In the genomic region with DNA sequence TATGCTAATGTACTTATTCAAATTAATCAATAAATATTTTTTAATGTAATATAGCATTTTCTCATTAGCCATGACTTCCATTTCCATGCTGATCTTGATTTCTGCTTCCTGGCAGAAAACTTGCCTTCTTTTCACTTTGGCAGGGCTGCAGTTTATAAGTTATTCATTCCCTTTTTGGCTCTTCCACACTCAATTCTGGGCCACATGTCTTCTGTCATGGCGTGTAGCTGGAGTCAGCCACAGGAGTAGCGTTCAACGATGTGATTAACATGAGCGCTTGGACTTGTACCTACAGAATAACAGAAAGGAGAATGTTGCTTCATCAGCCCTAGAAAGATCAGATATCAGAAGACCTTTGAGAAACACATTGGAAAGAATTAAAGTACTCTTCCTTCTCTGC, we compare ENCODE assay signal across 24 cellular contexts.
"Had no signal": no experiment of that assay in that cellular context is flagged by ENCODE, and none has a peak within 500 bp of the region (broad histone marks: within the 10 kb centered on the region; RNA-seq: fewer than 3 reads in every experiment).

No MANE protein-coding gene starts in this region.

- DNase-seq: islet precursor cell; left ventricle myocardium inferior; mesendoderm; naive thymus-derived CD4-positive, alpha-beta T cell; ovary; posterior cingulate gyrus; right lobe of liver; stimulated activated CD4-positive, alpha-beta T cell treated with anti-CD3 and anti-CD28 coated beads, Interleukin-12 subunit alpha, Interleukin-12 subunit beta, amount 100 ng/mL, for 4 hours; stimulated activated CD4-positive, alpha-beta T cell treated with anti-CD3 and anti-CD28 coated beads, Interleukin-15, amount 100 ng/mL, for 24 hours; stimulated activated CD4-positive, alpha-beta T cell treated with anti-CD3 and anti-CD28 coated beads, Interleukin-2, amount 100 ng/mL, for 24 hours; stimulated activated CD4-positive, alpha-beta T cell treated with anti-CD3 and anti-CD28 coated beads, Interleukin-4, amount 100 ng/mL, for 1 hour; stimulated activated naive B cell treated with anti-CD40 and anti-IgM and Interleukin-4, amounts not matched to agents 10 μg/mL and 1 μg/mL and 100 μg/mL, for 72 hours; stimulated activated naive CD8-positive, alpha-beta T cell treated with anti-CD3 and anti-CD28 coated beads, Interleukin-15, Interleukin-2, amounts not matched to agents 100 U/mL and 50 U/mL, for 24 hours; stomach; testis; thyroid gland; transverse colon; upper lobe of right lung had no signal

- H3K27ac Mint-ChIP-seq: mesothelial cell of epicardium; naive thymus-derived CD4-positive, alpha-beta T cell; natural killer cell treated with Interleukin-12 subunit alpha and Interleukin-12 subunit beta and Interleukin-15 and Interleukin-18, amount 100 ng/mL, for 72 hours; stimulated activated naive B cell treated with anti-CD40 and anti-IgM and Interleukin-4, amounts not matched to agents 10 μg/mL and 1 μg/mL and 100 μg/mL, for 72 hours had no signal

- H3K4me1 Mint-ChIP-seq: mesothelial cell of epicardium; naive thymus-derived CD4-positive, alpha-beta T cell; stimulated activated naive B cell treated with anti-CD40 and anti-IgM and Interleukin-4, amounts not matched to agents 10 μg/mL and 1 μg/mL and 100 μg/mL, for 72 hours had no signal

- H3K27me3 Mint-ChIP-seq: natural killer cell treated with Interleukin-12 subunit alpha and Interleukin-12 subunit beta and Interleukin-15 and Interleukin-18, amount 100 ng/mL, for 72 hours; stimulated activated naive B cell treated with anti-CD40 and anti-IgM and Interleukin-4, amounts not matched to agents 10 μg/mL and 1 μg/mL and 100 μg/mL, for 72 hours had no signal

- H3K27me3 ChIP-seq: hepatocyte, ovary, right lobe of liver, stomach, testis, thyroid gland, transverse colon, upper lobe of right lung had no signal

- H3K36me3 Mint-ChIP-seq: mesothelial cell of epicardium; naive thymus-derived CD4-positive, alpha-beta T cell; natural killer cell treated with Interleukin-12 subunit alpha and Interleukin-12 subunit beta and Interleukin-15 and Interleukin-18, amount 100 ng/mL, for 72 hours; stimulated activated naive B cell treated with anti-CD40 and anti-IgM and Interleukin-4, amounts not matched to agents 10 μg/mL and 1 μg/mL and 100 μg/mL, for 72 hours had no signal

- ATAC-seq: naive thymus-derived CD4-positive, alpha-beta T cell; natural killer cell treated with Interleukin-12 subunit alpha and Interleukin-12 subunit beta and Interleukin-15 and Interleukin-18, amount 100 ng/mL, for 72 hours; right lobe of liver; stimulated activated naive B cell treated with anti-CD40 and anti-IgM and Interleukin-4, amounts not matched to agents 10 μg/mL and 1 μg/mL and 100 μg/mL, for 72 hours; stimulated activated naive CD8-positive, alpha-beta T cell treated with anti-CD3 and anti-CD28 coated beads, Interleukin-15, Interleukin-2, amounts not matched to agents 100 U/mL and 50 U/mL, for 24 hours; upper lobe of right lung had no signal

- H3K4me3 ChIP-seq: hepatocyte, left ventricle myocardium inferior, lung, ovary, prostate gland, right lobe of liver, skin epidermis, stomach, testis, thyroid gland, transverse colon, upper lobe of right lung had no signal

- H3K4me3 Mint-ChIP-seq: mesothelial cell of epicardium; naive thymus-derived CD4-positive, alpha-beta T cell; natural killer cell treated with Interleukin-12 subunit alpha and Interleukin-12 subunit beta and Interleukin-15 and Interleukin-18, amount 100 ng/mL, for 72 hours; stimulated activated naive B cell treated with anti-CD40 and anti-IgM and Interleukin-4, amounts not matched to agents 10 μg/mL and 1 μg/mL and 100 μg/mL, for 72 hours had no signal

- H3K9me3 ChIP-seq: left ventricle myocardium inferior, ovary, prostate gland, right lobe of liver, stomach, testis, thyroid gland, transverse colon, upper lobe of right lung had no signal

- H3K27ac ChIP-seq: hepatocyte, left ventricle myocardium inferior, ovary, prostate gland, right lobe of liver, skin epidermis, stomach, testis, thyroid gland, upper lobe of right lung had no signal

- H3K9me3 Mint-ChIP-seq: mesothelial cell of epicardium; naive thymus-derived CD4-positive, alpha-beta T cell; stimulated activated naive B cell treated with anti-CD40 and anti-IgM and Interleukin-4, amounts not matched to agents 10 μg/mL and 1 μg/mL and 100 μg/mL, for 72 hours had no signal

- H3K36me3 ChIP-seq: left ventricle myocardium inferior, ovary, prostate gland, right lobe of liver, stomach, thyroid gland, transverse colon, upper lobe of right lung had no signal

- H3K4me1 ChIP-seq: left ventricle myocardium inferior, prostate gland, right lobe of liver, testis, thyroid gland, transverse colon, upper lobe of right lung had no signal
